Comparison of ENCODE assay signal across 23 cellular contexts in genomic region chr2:235546436-235546835, GRCh38. TPM values are rescaled to one million over a fixed set of nuclear protein-coding genes. Genes with fewer than 3 reads are reported as not detected.
DNase-seq lines count a peak whose midpoint lies in the region; FAIRE-seq and TF ChIP-seq lines count a peak whose summit lies in the region.
"Had no signal": no experiment of that assay in that cellular context is flagged by ENCODE, and none has a peak within 500 bp of the region (broad histone marks: within the 10 kb centered on the region; RNA-seq: fewer than 3 reads in every experiment).

No MANE protein-coding gene starts in this region.

- in situ Hi-C loops in brain microvascular endothelial cell (cut with HindIII; ENCODE audit: low pct_ligation_motif_present, low sequenced_read_pairs): no loop called here

- H3K4me2 ChIP-seq in BLaER1 (peak overlapping the region; percentile 75), astrocyte (ENCODE audit: low read length) (no peak overlapping the region)

- peaks cover 90% of the 10 kb centered on the region for H4K20me1 ChIP-seq in BLaER1
- peaks cover 88% of the 10 kb centered on the region for H4K20me1 ChIP-seq in astrocyte (ENCODE audit: insufficient read depth, low read length)

- peaks cover 39% of the 10 kb centered on the region for H3K79me2 ChIP-seq in astrocyte (ENCODE audit: insufficient read depth, low read length)

- H3K27me3 ChIP-seq in BLaER1 (no peaks in the 10 kb centered on the region), astrocyte (ENCODE audit: insufficient read depth, low read length) (no peaks in the 10 kb centered on the region), uterus (no peaks in the 10 kb centered on the region), brain microvascular endothelial cell (replicated peaks) (no peaks in the 10 kb centered on the region)
- H3K27me3 ChIP-seq: MG63 had no signal

- no peaks in the 10 kb centered on the region for H3K9me3 Mint-ChIP-seq in astrocyte (ENCODE audit: unreplicated experiment)
- no peaks in the 10 kb centered on the region for H3K9me3 Mint-ChIP-seq in progenitor cell of endocrine pancreas (ENCODE audit: low read depth)
- no peaks in the 10 kb centered on the region for H3K9me3 Mint-ChIP-seq in endothelial cell (ENCODE audit: unreplicated experiment)
- H3K9me3 Mint-ChIP-seq: CD4-positive, alpha-beta T cell had no signal

- no peaks in the 10 kb centered on the region for H3K36me3 ChIP-seq in BLaER1
- H3K36me3 ChIP-seq in astrocyte (ENCODE audit: insufficient read depth, low read length): no peaks in the 10 kb centered on the region
- H3K36me3 ChIP-seq in uterus: no peaks in the 10 kb centered on the region
- no peaks in the 10 kb centered on the region for H3K36me3 ChIP-seq in brain microvascular endothelial cell (replicated peaks)
- H3K36me3 ChIP-seq: MG63 had no signal

- TF ChIP-seq CTCF in astrocyte (IDR thresholded peaks at IDR 0.05; ENCODE audit: insufficient read depth, low read depth, low read length) (no peak), progenitor cell of endocrine pancreas (IDR thresholded peaks at IDR 0.05; ENCODE audit: unreplicated experiment) (no peak), uterus (IDR thresholded peaks at IDR 0.05) (no peak), endothelial cell (IDR thresholded peaks at IDR 0.05; ENCODE audit: unreplicated experiment) (no peak), brain microvascular endothelial cell (IDR thresholded peaks at IDR 0.05; ENCODE audit: low read depth, low read length, missing control alignments) (no peak)

- H2AFZ ChIP-seq in astrocyte (ENCODE audit: low read depth, low read length): no peak overlapping the region

- H3K4me1 ChIP-seq in BLaER1 (peaks cover 66% of the 10 kb centered on the region), astrocyte (ENCODE audit: insufficient read depth, low read length) (no peaks in the 10 kb centered on the region), uterus (no peaks in the 10 kb centered on the region)

- H3K27ac Mint-ChIP-seq in astrocyte (ENCODE audit: unreplicated experiment): no peak overlapping the region
- peak overlapping the region; percentile 29 for H3K27ac Mint-ChIP-seq in progenitor cell of endocrine pancreas
- H3K27ac Mint-ChIP-seq in endothelial cell (ENCODE audit: unreplicated experiment): no peak overlapping the region
- H3K27ac Mint-ChIP-seq: CD4-positive, alpha-beta T cell had no signal

- H3K9ac ChIP-seq in BLaER1: peak overlapping the region; percentile 34; the same call in 1 of the 2 replicates
- no peak overlapping the region for H3K9ac ChIP-seq in astrocyte (ENCODE audit: low read length)

- H3K4me3 Mint-ChIP-seq in astrocyte (ENCODE audit: unreplicated experiment) (peak overlapping the region; percentile 29), progenitor cell of endocrine pancreas (ENCODE audit: low read depth) (no peak overlapping the region), endothelial cell (ENCODE audit: unreplicated experiment) (no peak overlapping the region)
- H3K4me3 Mint-ChIP-seq: CD4-positive, alpha-beta T cell had no signal

- H3K9me3 ChIP-seq in BLaER1: no peaks in the 10 kb centered on the region
- H3K9me3 ChIP-seq in astrocyte (ENCODE audit: insufficient read depth, low read depth, low read length): no peaks in the 10 kb centered on the region
- H3K9me3 ChIP-seq in uterus: no peaks in the 10 kb centered on the region
- H3K9me3 ChIP-seq: Caco-2, MG63 had no signal

- DNase-seq in astrocyte (ENCODE audit: low read depth) (no peak), myocyte (ENCODE audit: low read depth) (peak; percentile 15), progenitor cell of endocrine pancreas (ENCODE audit: low spot score, unreplicated experiment) (no peak), uterus (no peak), endothelial cell (ENCODE audit: low spot score) (no peak), NCI-H526 treated with DMSO at 0.1 percent for 48 hours (lab: John Stamatoyannopoulos, UW) (no peak), brain microvascular endothelial cell (no peak)
- DNase-seq: 8988T; Caco-2; CD4-positive, alpha-beta T cell; DMS153; EL; Kasumi-1; MG63; NCI-H1092; NCI-H146; NCI-H2029 treated with DMSO at 0.1 percent for 48 hours; NCI-H2171; NCI-H446 had no signal

- intact Hi-C loops in uterus (cut with DNase I; ENCODE audit: low total_unique reads): no loop called here

- H3K27ac ChIP-seq in BLaER1 (no peak overlapping the region), astrocyte (ENCODE audit: low read depth, low read length) (no peak overlapping the region), uterus (no peak overlapping the region), brain microvascular endothelial cell (no peak overlapping the region)
- H3K27ac ChIP-seq: HL-60 had no signal

- no peak for FAIRE-seq in astrocyte (lab: Jason Lieb, UNC)
- FAIRE-seq: GM12892, RCC 7860 had no signal

- H3K27me3 Mint-ChIP-seq in astrocyte (ENCODE audit: low read depth, unreplicated experiment): no peaks in the 10 kb centered on the region
- H3K27me3 Mint-ChIP-seq in progenitor cell of endocrine pancreas: no peaks in the 10 kb centered on the region
- peaks cover 4% of the 10 kb centered on the region for H3K27me3 Mint-ChIP-seq in endothelial cell (ENCODE audit: unreplicated experiment)
- H3K27me3 Mint-ChIP-seq: CD4-positive, alpha-beta T cell had no signal

- H3K4me3 ChIP-seq in BLaER1: no peak overlapping the region
- no peak overlapping the region for H3K4me3 ChIP-seq in astrocyte (ENCODE audit: insufficient read depth, low read depth, low read length)
- H3K4me3 ChIP-seq in uterus: no peak overlapping the region
- no peak overlapping the region for H3K4me3 ChIP-seq in brain microvascular endothelial cell (ENCODE audit: low read depth, low read length)
- H3K4me3 ChIP-seq: MG63 had no signal

- no peak for TF ChIP-seq POLR2A in uterus (IDR thresholded peaks at IDR 0.05)

- H3K4me1 Mint-ChIP-seq in astrocyte (ENCODE audit: low read depth, unreplicated experiment) (peaks cover 13% of the 10 kb centered on the region), progenitor cell of endocrine pancreas (ENCODE audit: low read depth) (peaks cover 23% of the 10 kb centered on the region), endothelial cell (ENCODE audit: unreplicated experiment) (peaks cover 12% of the 10 kb centered on the region)

- H3K36me3 Mint-ChIP-seq in astrocyte (ENCODE audit: low read depth, unreplicated experiment): no peaks in the 10 kb centered on the region
- H3K36me3 Mint-ChIP-seq in progenitor cell of endocrine pancreas (ENCODE audit: insufficient read depth): no peaks in the 10 kb centered on the region
- no peaks in the 10 kb centered on the region for H3K36me3 Mint-ChIP-seq in endothelial cell (ENCODE audit: low read depth, unreplicated experiment)

RNA-seq across cellular contexts. Expression of gene AGAP1, which starts 52.6 kb away (rescaled TPM):
- 37.3 and 39.4 TPM in 2 replicates for total RNA-seq in astrocyte
- 15.5 and 17.3 TPM in 2 replicates for total RNA-seq in myocyte
- 25.2 TPM for polyA plus RNA-seq in myocyte (2012)
- total RNA-seq in progenitor cell of endocrine pancreas: 43.3 and 47.2 TPM in 2 replicates
- total RNA-seq in uterus: 10 to 100 TPM in 3 of 4 donors, 1 to 10 TPM in 1; 5.3 to 30.6 (median 19.2) TPM
- 43.9 TPM for total RNA-seq in endothelial cell (ENCODE audit: unreplicated experiment)
